In genomic region chr10:88062798-88063472, GRCh38 we compare ENCODE assay signal across 10 cellular contexts.
DNase-seq lines count a peak whose midpoint lies in the region; ATAC-seq, FAIRE-seq and TF ChIP-seq lines count a peak whose summit lies in the region.
"Had no signal": no experiment of that assay in that cellular context is flagged by ENCODE, and none has a peak within 500 bp of the region (broad histone marks: within the 10 kb centered on the region; RNA-seq: fewer than 3 reads in every experiment).

No MANE protein-coding gene starts in this region.

- H3K27me3 ChIP-seq in K562 (ENCODE audit: control insufficient read depth in 2 of 2, insufficient read depth in 2 of 2, low read length in 2 of 2), result no peaks in the 10 kb centered on the region
- H3K27me3 ChIP-seq in left lung, result no peaks in the 10 kb centered on the region
- H3K27me3 ChIP-seq in thyroid gland, result no peaks in the 10 kb centered on the region

- WGBS in K562 (ENCODE audit: insufficient coverage, low coverage, missing lambda C conversion rate), result 7% methylated on average over 4 of the region's 4 CpGs
- 27 to 49% methylated on average over 4 of the region's 4 CpGs for WGBS in thyroid gland, 2 donors

- ATAC-seq in K562, result no peak
- peak; percentile 25 for ATAC-seq in left lung

- H3K4me3 ChIP-seq in K562 (no peak overlapping the region), left lung (no peak overlapping the region), thyroid gland (replicated peaks in 1 of 3) (no peak overlapping the region)

- TF ChIP-seq RAD21 in K562 (CRISPR knock-in tag; conservative IDR thresholded peaks at IDR 0.05 in 1 of 2, IDR thresholded peaks at IDR 0.05 in 1 of 2), result no peak

- no peak overlapping the region for H3K9ac ChIP-seq in K562 (ENCODE audit: insufficient read depth in 1 of 2, low read depth in 2 of 2, low read length in 2 of 2)

- FAIRE-seq in K562 (lab: Jason Lieb, UNC), result no peak
- FAIRE-seq: A204.1 had no signal

- TF ChIP-seq POLR2A in K562 (conservative IDR thresholded peaks at IDR 0.05) (no peak), thyroid gland (IDR thresholded peaks at IDR 0.05) (no peak)

- DNase-seq in NCI-H748 (lab: John Stamatoyannopoulos, UW; ENCODE audit: unreplicated experiment) (peak; percentile 22), NCI-H748 treated with DMSO at 0.1 percent for 48 hours (lab: John Stamatoyannopoulos, UW) (no peak), K562 (ENCODE audit: extremely low read depth in 1 of 4, low spot score in 3 of 4) (no peak), left lung (no peak), thyroid gland (no peak), SIG-M5 treated with dmso at 0.1 percent for 504 hours (lab: John Stamatoyannopoulos, UW; ENCODE audit: unreplicated experiment) (no peak), head of caudate nucleus (no peak)
- no peak for DNase-seq in effector CD4-positive, alpha-beta T cell
- DNase-seq: naive B cell had no signal

- H2AFZ ChIP-seq in K562 (ENCODE audit: low read depth, low read length), result peak overlapping the region; percentile 35; the same call in 1 of the 2 replicates

- no peaks in the 10 kb centered on the region for H4K20me1 ChIP-seq in K562 (replicated peaks; ENCODE audit: control insufficient read depth, insufficient read depth, low read length)

- intact Hi-C loops in K562 (cut with micrococcal nuclease) (no loop called here), left lung (cut with DNase I) (no loop called here), thyroid gland (cut with DNase I) (no loop called here), head of caudate nucleus (cut with DNase I) (no loop called here)

- TF ChIP-seq CTCF in K562 (IDR thresholded peaks at IDR 0.05 in 2 of 3, conservative IDR thresholded peaks at IDR 0.05 in 1 of 3; ENCODE audit: insufficient read depth in 2 of 3, low read depth in 1 of 3, low read length in 3 of 3), result no peak
- no peak for TF ChIP-seq CTCF in left lung (IDR thresholded peaks at IDR 0.05)
- no peak for TF ChIP-seq CTCF in thyroid gland (IDR thresholded peaks at IDR 0.05)

- H3K9me3 ChIP-seq in K562 (replicated peaks; ENCODE audit: control insufficient read depth, insufficient read depth, low read depth, low read length), result no peaks in the 10 kb centered on the region
- H3K9me3 ChIP-seq in left lung, result no peaks in the 10 kb centered on the region
- H3K9me3 ChIP-seq in thyroid gland, result no peaks in the 10 kb centered on the region

- no peak for TF ChIP-seq EP300 in K562 (IDR thresholded peaks at IDR 0.05; ENCODE audit: low read length)

- POLR2A ChIA-PET in K562 (lab: Yijun Ruan, JAX), result interaction anchor here (0.6 to 1.3 kb wide), 2 partner anchors 11 to 22 kb away, joined by 4 read pairs; no protein-coding TSS in a partner anchor

- H3K4me1 ChIP-seq in K562 (replicated peaks in 1 of 2; ENCODE audit: control insufficient read depth in 2 of 2, insufficient read depth in 2 of 2, low read length in 2 of 2) (no peaks in the 10 kb centered on the region; a peak in 2 of 5 replicates), left lung (peaks cover 28 to 78% of the 10 kb centered on the region in 2 donors), thyroid gland (peaks cover 27 to 36% of the 10 kb centered on the region in 2 donors)

- H3K27ac ChIP-seq in K562 (ENCODE audit: extremely low read depth, low read depth, low read length) (no peak overlapping the region), left lung (peak overlapping the region; percentile 66 to 93), thyroid gland (peak overlapping the region; percentile 65 to 86 (median 83))

- H3K4me2 ChIP-seq in K562 (ENCODE audit: insufficient read depth, low read length), result no peak overlapping the region

- in situ Hi-C loops in K562 (cut with MboI), result no loop called here

- no TSS peak for BruUV-seq in K562 (replicated peaks; lab: Mats Ljungman, UMichigan)

- H3K9me1 ChIP-seq in K562 (ENCODE audit: control insufficient read depth, insufficient read depth, low read length), result no peaks in the 10 kb centered on the region

- H3K79me2 ChIP-seq in K562 (ENCODE audit: control insufficient read depth, insufficient read depth, low read length), result no peaks in the 10 kb centered on the region

- CTCF ChIA-PET in K562 (lab: Yijun Ruan, JAX; ENCODE audit: low intra/inter-chr PET ratio), result no interaction called here

- no peaks in the 10 kb centered on the region for H3K36me3 ChIP-seq in K562 (ENCODE audit: control insufficient read depth, insufficient read depth, low read length)
- H3K36me3 ChIP-seq in left lung, result no peaks in the 10 kb centered on the region
- no peaks in the 10 kb centered on the region for H3K36me3 ChIP-seq in thyroid gland

TF ChIP-seq in K562, 482 proteins besides CTCF, POLR2A, EP300 and RAD21:
- TF ChIP-seq GABPA (tag; conservative IDR thresholded peaks at IDR 0.05; ENCODE audit: low read depth), result peak; percentile 31
- TF ChIP-seq MGA (IDR thresholded peaks at IDR 0.05), result no peak
TF ChIP-seq in K562: peak in this region for 1.
